Comparison of ENCODE assay signal across 1 cellular context in the genomic region with DNA sequence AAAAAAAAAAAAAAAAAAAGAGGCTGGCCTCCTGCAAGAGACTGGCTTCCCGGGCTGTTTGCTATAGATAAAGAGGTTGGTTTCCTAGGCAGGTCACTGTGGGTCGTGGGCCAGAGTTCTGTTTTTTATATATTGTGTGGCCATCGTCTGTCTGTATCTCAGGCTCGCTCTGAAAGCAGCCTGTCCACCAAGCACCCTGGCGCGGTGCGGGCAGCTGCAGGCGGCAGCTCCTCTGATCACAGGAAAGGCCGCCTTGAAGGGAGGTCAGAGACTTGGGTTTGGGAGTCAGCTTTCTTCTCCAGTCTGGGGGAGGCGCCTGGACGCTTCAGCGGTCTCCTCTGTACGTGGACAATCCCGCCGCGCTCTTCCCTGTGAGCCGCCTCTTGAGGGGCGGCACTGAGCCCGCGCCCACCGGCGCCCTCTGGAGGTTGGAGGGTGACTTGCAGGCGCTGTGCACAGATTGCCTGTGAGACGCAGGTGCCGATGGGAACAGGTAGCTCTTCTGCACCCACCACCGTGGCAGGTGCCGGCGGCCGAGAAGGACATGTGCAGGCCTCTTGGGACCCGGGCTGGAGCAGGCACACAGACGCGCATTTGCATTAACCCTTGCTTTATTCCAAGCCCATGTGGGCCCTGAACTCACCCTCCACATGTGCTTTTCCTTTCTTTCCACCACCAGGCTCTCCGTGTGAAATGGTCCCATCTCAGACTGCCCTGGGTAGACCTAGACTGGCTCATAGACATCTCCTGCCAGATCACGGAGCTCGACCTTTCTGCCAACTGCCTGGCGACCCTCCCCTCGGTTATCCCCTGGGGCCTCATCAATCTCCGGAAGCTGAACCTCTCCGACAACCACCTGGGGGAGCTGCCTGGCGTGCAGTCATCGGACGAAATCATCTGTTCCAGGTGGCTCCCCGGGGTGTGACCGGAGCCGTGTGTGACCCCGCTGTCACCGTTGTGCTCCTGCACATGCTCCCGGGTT.
A peak's percentile ranks its signal among the peaks of the same experiment; 100 is the strongest.
TF ChIP-seq lines count a peak whose summit lies in the region.

No MANE protein-coding gene starts in this region.

TF ChIP-seq in HepG2, 621 proteins besides CTCF, POLR2A, EP300 and RAD21 (continued from another document):
- TF ChIP-seq ZNF800 (CRISPR knock-in tag; IDR thresholded peaks at IDR 0.05), result no peak
- no peak for TF ChIP-seq JUN (CRISPR knock-in tag; IDR thresholded peaks at IDR 0.05)
- no peak for TF ChIP-seq TOE1 (CRISPR knock-in tag; IDR thresholded peaks at IDR 0.05)
- TF ChIP-seq ZNF225 (CRISPR knock-in tag; IDR thresholded peaks at IDR 0.05), result peak; percentile 56; the same call in 1 of the 2 replicates
- TF ChIP-seq ZNF33A (CRISPR knock-in tag; IDR thresholded peaks at IDR 0.05; ENCODE audit: borderline replicate concordance), result no peak
- TF ChIP-seq TAF15 (IDR thresholded peaks at IDR 0.05; ENCODE audit: low read depth, low read length, poor library complexity, severe bottlenecking), result peak; percentile 40
- no peak for TF ChIP-seq ZNF703 (CRISPR knock-in tag; IDR thresholded peaks at IDR 0.05; ENCODE audit: borderline replicate concordance)
- no peak for TF ChIP-seq ZFAT (CRISPR knock-in tag; conservative IDR thresholded peaks at IDR 0.05)
- TF ChIP-seq ZBTB20 (CRISPR knock-in tag; IDR thresholded peaks at IDR 0.05; ENCODE audit: borderline replicate concordance, low read depth), result 0 out of 2 replicates have a peak, but pooled peaks have one; percentile 47
- TF ChIP-seq ZNF83 (CRISPR knock-in tag; IDR thresholded peaks at IDR 0.05; ENCODE audit: borderline replicate concordance), result no peak
- no peak for TF ChIP-seq ZNF224 (CRISPR knock-in tag; IDR thresholded peaks at IDR 0.05)
- no peak for TF ChIP-seq ARNT2 (CRISPR knock-in tag; IDR thresholded peaks at IDR 0.05; ENCODE audit: low read depth)
- TF ChIP-seq GTF2F1 (IDR thresholded peaks at IDR 0.05; ENCODE audit: low read length), result no peak
- no peak for TF ChIP-seq ZFP62 (CRISPR knock-in tag; IDR thresholded peaks at IDR 0.05)
- no peak for TF ChIP-seq SETDB1 (CRISPR knock-in tag; IDR thresholded peaks at IDR 0.05; ENCODE audit: borderline replicate concordance)
- 0 out of 2 replicates have a peak, but pooled peaks have one; percentile 31 for TF ChIP-seq PITX1 (CRISPR knock-in tag; IDR thresholded peaks at IDR 0.05)
- no peak for TF ChIP-seq ZNF530 (CRISPR knock-in tag; IDR thresholded peaks at IDR 0.05; ENCODE audit: low read depth)
- TF ChIP-seq ZNF773 (CRISPR knock-in tag; IDR thresholded peaks at IDR 0.05; ENCODE audit: borderline replicate concordance), result no peak
- no peak for TF ChIP-seq ZNF484 (CRISPR knock-in tag; IDR thresholded peaks at IDR 0.05; ENCODE audit: borderline replicate concordance, low read depth)
- TF ChIP-seq CC2D1A (CRISPR knock-in tag; IDR thresholded peaks at IDR 0.05), result no peak
- TF ChIP-seq RBFOX2 (IDR thresholded peaks at IDR 0.05; ENCODE audit: low read depth, low read length), result 0 out of 2 replicates have a peak, but pooled peaks have one; percentile 33
- TF ChIP-seq ZNF235 (CRISPR knock-in tag; IDR thresholded peaks at IDR 0.05; ENCODE audit: borderline replicate concordance), result no peak
- TF ChIP-seq, protein P1, sequence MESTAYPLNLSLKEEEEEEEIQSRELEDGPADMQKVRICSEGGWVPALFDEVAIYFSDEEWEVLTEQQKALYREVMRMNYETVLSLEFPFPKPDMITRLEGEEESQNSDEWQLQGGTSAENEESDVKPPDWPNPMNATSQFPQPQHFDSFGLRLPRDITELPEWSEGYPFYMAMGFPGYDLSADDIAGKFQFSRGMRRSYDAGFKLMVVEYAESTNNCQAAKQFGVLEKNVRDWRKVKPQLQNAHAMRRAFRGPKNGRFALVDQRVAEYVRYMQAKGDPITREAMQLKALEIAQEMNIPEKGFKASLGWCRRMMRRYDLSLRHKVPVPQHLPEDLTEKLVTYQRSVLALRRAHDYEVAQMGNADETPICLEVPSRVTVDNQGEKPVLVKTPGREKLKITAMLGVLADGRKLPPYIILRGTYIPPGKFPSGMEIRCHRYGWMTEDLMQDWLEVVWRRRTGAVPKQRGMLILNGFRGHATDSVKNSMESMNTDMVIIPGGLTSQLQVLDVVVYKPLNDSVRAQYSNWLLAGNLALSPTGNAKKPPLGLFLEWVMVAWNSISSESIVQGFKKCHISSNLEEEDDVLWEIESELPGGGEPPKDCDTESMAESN (CRISPR knock-in tag; conservative IDR thresholded peaks at IDR 0.05), result no peak
- TF ChIP-seq SP1 (IDR thresholded peaks at IDR 0.05), result no peak
- 0 out of 2 replicates have a peak, but pooled peaks have one; percentile 45 for TF ChIP-seq SP1 (CRISPR knock-in tag; IDR thresholded peaks at IDR 0.05)
- TF ChIP-seq TOPORS (CRISPR knock-in tag; IDR thresholded peaks at IDR 0.05), result no peak
- TF ChIP-seq ZIK1 (CRISPR knock-in tag; IDR thresholded peaks at IDR 0.05; ENCODE audit: borderline replicate concordance, low read depth), result no peak
- TF ChIP-seq RFXAP (CRISPR knock-in tag; IDR thresholded peaks at IDR 0.05; ENCODE audit: borderline replicate concordance), result no peak
- no peak for TF ChIP-seq ZNF691 (CRISPR knock-in tag; IDR thresholded peaks at IDR 0.05; ENCODE audit: borderline replicate concordance, low read depth)
- TF ChIP-seq ISL2 (CRISPR knock-in tag; IDR thresholded peaks at IDR 0.05), result no peak
- TF ChIP-seq CHCHD3 (CRISPR knock-in tag; IDR thresholded peaks at IDR 0.05), result no peak
- TF ChIP-seq FOXO1 (CRISPR knock-in tag; IDR thresholded peaks at IDR 0.05), result peak; percentile 50; the same call in 1 of the 2 replicates
- TF ChIP-seq SIX1 (CRISPR knock-in tag; IDR thresholded peaks at IDR 0.05; ENCODE audit: borderline replicate concordance), result no peak
- TF ChIP-seq ZNF605 (CRISPR knock-in tag; IDR thresholded peaks at IDR 0.05), result no peak
TF ChIP-seq in HepG2: peak in this region for 88.
